ENCODE assay signal across 8 cellular contexts in the genomic region with DNA sequence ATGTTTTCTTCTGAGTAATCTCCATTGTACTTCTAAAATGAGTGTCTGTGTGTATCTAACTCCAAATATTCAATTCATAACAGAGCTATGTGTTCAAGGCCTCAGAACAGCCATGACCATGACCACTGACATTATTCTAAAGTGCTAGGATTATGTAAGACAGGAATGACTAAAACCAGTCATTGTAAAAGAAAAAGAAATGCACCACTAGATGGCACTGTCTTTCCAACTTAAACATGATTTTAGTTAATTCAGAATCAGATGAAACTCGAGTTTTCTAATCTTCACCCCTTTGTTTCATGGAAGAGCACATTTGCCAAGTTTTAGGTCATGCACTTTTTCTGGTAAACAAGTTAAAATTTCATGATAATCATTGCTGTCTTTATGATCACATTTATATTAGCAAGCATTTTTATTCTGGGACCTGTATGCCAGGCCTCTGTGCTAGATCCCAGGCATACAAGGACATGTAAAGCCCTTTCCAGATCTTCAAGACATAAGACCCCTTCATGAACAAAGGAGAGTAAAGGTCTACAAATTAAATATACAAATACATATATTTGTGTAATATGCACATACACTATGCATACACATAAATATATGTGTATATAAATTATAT. TPM values are rescaled to one million over a fixed set of nuclear protein-coding genes. Genes with fewer than 3 reads are reported as not detected.
A peak's percentile ranks its signal among the peaks of the same experiment; 100 is the strongest.
DNase-seq lines count a peak whose midpoint lies in the region; ATAC-seq and TF ChIP-seq lines count a peak whose summit lies in the region.

No MANE protein-coding gene starts in this region.

- H3K18ac ChIP-seq in IMR-90 (ENCODE audit: low read depth, low read length) = no peak overlapping the region

- BruUV-seq in IMR-90 (replicated peaks; lab: Mats Ljungman, UMichigan) = no TSS peak

- TF ChIP-seq POLR2A in IMR-90 (IDR thresholded peaks at IDR 0.05; ENCODE audit: low read depth, low read length) (no peak), erythroblast (IDR thresholded peaks at IDR 0.05; ENCODE audit: low read length) (no peak)

- H3K27ac Mint-ChIP-seq in natural killer cell treated with Interleukin-12 subunit alpha and Interleukin-12 subunit beta and Interleukin-15 and Interleukin-18, amount 100 ng/mL, for 72 hours = no peak overlapping the region

- no peak overlapping the region for H4K5ac ChIP-seq in IMR-90 (ENCODE audit: low read depth, low read length)

- no peak overlapping the region for H2BK120ac ChIP-seq in IMR-90 (ENCODE audit: low read depth, low read length)

- H3K36me3 Mint-ChIP-seq in natural killer cell treated with Interleukin-12 subunit alpha and Interleukin-12 subunit beta and Interleukin-15 and Interleukin-18, amount 100 ng/mL, for 72 hours = no peaks in the 10 kb centered on the region

- H4K91ac ChIP-seq in IMR-90 (ENCODE audit: insufficient read depth, low read depth, low read length) = no peak overlapping the region

- no peaks in the 10 kb centered on the region for H3K27me3 ChIP-seq in IMR-90 (ENCODE audit: control insufficient read depth, insufficient read depth, low read length)
- H3K27me3 ChIP-seq in RWPE2 (ENCODE audit: insufficient read depth, poor library complexity, severe bottlenecking) = no peaks in the 10 kb centered on the region

- TF ChIP-seq RAD21 in IMR-90 (IDR thresholded peaks at IDR 0.05; ENCODE audit: low read length) = peak; percentile 77

- H3K9ac ChIP-seq in IMR-90 (ENCODE audit: low read depth, low read length) = no peak overlapping the region

- H3K56ac ChIP-seq in IMR-90 (ENCODE audit: extremely low read depth, insufficient read depth, low read length) = no peak overlapping the region

- H3K23ac ChIP-seq in IMR-90 (ENCODE audit: low read depth, low read length) = no peak overlapping the region

- intact Hi-C loops in IMR-90 (cut with micrococcal nuclease) = loop anchor here (1.0 to 5.0 kb wide), 3 partner anchors 385 to 589 kb away; partner anchors contain the start of gene VIM

- no peak overlapping the region for H2AFZ ChIP-seq in IMR-90 (replicated peaks; ENCODE audit: low read length, poor library complexity)

- no peak overlapping the region for H2AK9ac ChIP-seq in IMR-90 (replicated peaks; ENCODE audit: low read depth, low read length, poor library complexity)

- dilution Hi-C loops in IMR-90 (cut with HindIII; ENCODE audit: low sequenced_read_pairs, unreplicated experiment) = no loop called here

- no peaks in the 10 kb centered on the region for H3K79me1 ChIP-seq in IMR-90 (ENCODE audit: low read depth in 1 of 2, low read length in 2 of 2)

- no peak overlapping the region for H3K27ac ChIP-seq in IMR-90 (ENCODE audit: insufficient read depth, low read length)
- H3K27ac ChIP-seq in RWPE2 (ENCODE audit: poor library complexity, severe bottlenecking) = no peak overlapping the region

- DNase-seq in AG08395 (ENCODE audit: low spot score) = peak; percentile 67
- DNase-seq in GM10266 (ENCODE audit: extremely low spot score) = peak; percentile 13
- DNase-seq in IMR-90 = peak; percentile 82
- no peak for DNase-seq in RWPE2 (ENCODE audit: low spot score)
- DNase-seq in erythroblast (lab: John Stamatoyannopoulos, UW) = peak; percentile 65 to 77
- no peak for DNase-seq in natural killer cell treated with Interleukin-12 subunit alpha and Interleukin-12 subunit beta and Interleukin-15 and Interleukin-18, amount 100 ng/mL, for 72 hours (ENCODE audit: low spot score)
- no peak for DNase-seq in activated naive CD4-positive, alpha-beta T cell treated with anti-CD3 and anti-CD28 coated beads, Interleukin-2, amount 50 U/mL, for 16 hours

- H3K36me3 ChIP-seq in IMR-90 (ENCODE audit: control insufficient read depth, insufficient read depth, low read length) (no peaks in the 10 kb centered on the region), RWPE2 (ENCODE audit: low read depth) (no peaks in the 10 kb centered on the region)

- in situ Hi-C loops in IMR-90 (cut with MboI; ENCODE audit: low sequenced_read_pairs) = loop anchor here (5.0 to 25.0 kb wide), 3 partner anchors 414 to 1394 kb away; partner anchors contain the start of gene HACD1

- peak; percentile 56 for TF ChIP-seq CTCF in GM10266 (IDR thresholded peaks at IDR 0.05; ENCODE audit: control insufficient read depth, insufficient read depth, low read depth, missing control alignments)
- peak; percentile 71 for TF ChIP-seq CTCF in IMR-90 (conservative IDR thresholded peaks at IDR 0.05; ENCODE audit: low read depth, low read length)
- TF ChIP-seq CTCF in RWPE2 (IDR thresholded peaks at IDR 0.05; ENCODE audit: poor library complexity, severe bottlenecking) = peak; percentile 81

- no peaks in the 10 kb centered on the region for H4K20me1 ChIP-seq in IMR-90 (ENCODE audit: insufficient read depth, low read length)

- H3K4me1 ChIP-seq in IMR-90 (ENCODE audit: control insufficient read depth, insufficient read depth, low read length) = peaks cover 6% of the 10 kb centered on the region; the same call in 1 of the 2 replicates
- no peaks in the 10 kb centered on the region for H3K4me1 ChIP-seq in RWPE2 (ENCODE audit: insufficient read depth, poor library complexity, severe bottlenecking)

- CTCF ChIA-PET in IMR-90 (lab: Yijun Ruan, JAX) = interaction anchor here (0.6 to 1.0 kb wide), 3 partner anchors 18 to 590 kb away, joined by 3 to 4 read pairs (median 3); no protein-coding TSS in a partner anchor

- H3K9me1 ChIP-seq in IMR-90 (ENCODE audit: insufficient read depth, low read length) = no peaks in the 10 kb centered on the region

- H3K4me1 Mint-ChIP-seq in natural killer cell treated with Interleukin-12 subunit alpha and Interleukin-12 subunit beta and Interleukin-15 and Interleukin-18, amount 100 ng/mL, for 72 hours (ENCODE audit: low read depth in 2 of 2) = peaks cover 5 to 10% of the 10 kb centered on the region in 2 donors

- H2AK5ac ChIP-seq in IMR-90 (ENCODE audit: low read depth, low read length) = no peak overlapping the region

- no peak overlapping the region for H2BK5ac ChIP-seq in IMR-90 (ENCODE audit: low read depth, low read length, poor library complexity, severe bottlenecking)

- no peak overlapping the region for H3K4ac ChIP-seq in IMR-90 (ENCODE audit: low read depth, low read length)

- ATAC-seq in IMR-90 (ENCODE audit: low read depth) (peak; percentile 85), RWPE2 (ENCODE audit: low read depth) (peak; percentile 58), GM21360 (IDR thresholded peaks at IDR 0.05; ENCODE audit: unreplicated experiment) (no peak)
- peak; percentile 81 to 89 for ATAC-seq in natural killer cell treated with Interleukin-12 subunit alpha and Interleukin-12 subunit beta and Interleukin-15 and Interleukin-18, amount 100 ng/mL, for 72 hours

- H3K4me3 ChIP-seq in IMR-90 (ENCODE audit: insufficient read depth, low read depth, low read length) (no peak overlapping the region), RWPE2 (ENCODE audit: severe bottlenecking) (no peak overlapping the region)

- H2BK15ac ChIP-seq in IMR-90 (ENCODE audit: low read depth, low read length) = no peak overlapping the region

- H4K8ac ChIP-seq in IMR-90 (ENCODE audit: low read depth in 2 of 2, low read length in 2 of 2) = no peak overlapping the region

- peaks cover 0 to 7% of the 10 kb centered on the region in 2 donors for H3K27me3 Mint-ChIP-seq in natural killer cell treated with Interleukin-12 subunit alpha and Interleukin-12 subunit beta and Interleukin-15 and Interleukin-18, amount 100 ng/mL, for 72 hours

- H3K9me3 Mint-ChIP-seq in natural killer cell treated with Interleukin-12 subunit alpha and Interleukin-12 subunit beta and Interleukin-15 and Interleukin-18, amount 100 ng/mL, for 72 hours = no peaks in the 10 kb centered on the region

- no peak overlapping the region for H2BK20ac ChIP-seq in IMR-90 (ENCODE audit: low read depth, low read length)

- H3K4me3 Mint-ChIP-seq in natural killer cell treated with Interleukin-12 subunit alpha and Interleukin-12 subunit beta and Interleukin-15 and Interleukin-18, amount 100 ng/mL, for 72 hours = no peak overlapping the region

- no CpG with 5 or more reads among the region's 1 CpG for WGBS in IMR-90 (ENCODE audit: extremely low coverage in 2 of 2, insufficient read length in 1 of 2), 2 experiments

- POLR2A ChIA-PET in IMR-90 (lab: Charles Lee; ENCODE audit: unreplicated experiment) = no interaction called here

- H3K9me3 ChIP-seq in IMR-90 (ENCODE audit: control insufficient read depth, insufficient read depth, low read length) (no peaks in the 10 kb centered on the region), RWPE2 (ENCODE audit: severe bottlenecking) (no peaks in the 10 kb centered on the region)

- no peak overlapping the region for H3K4me2 ChIP-seq in IMR-90 (ENCODE audit: low read depth, low read length)

- no peak overlapping the region for H3K14ac ChIP-seq in IMR-90 (replicated peaks; ENCODE audit: low read depth, low read length)

TF ChIP-seq in IMR-90, 13 proteins besides CTCF, POLR2A, EP300 and RAD21:
- TF ChIP-seq CEBPB (IDR thresholded peaks at IDR 0.05; ENCODE audit: low read depth, low read length) = peak; percentile 44; the same call in 1 of the 2 replicates
- no peak for TF ChIP-seq RCOR1 (IDR thresholded peaks at IDR 0.05; ENCODE audit: insufficient replicate concordance, low read length)
- TF ChIP-seq, protein P1, sequence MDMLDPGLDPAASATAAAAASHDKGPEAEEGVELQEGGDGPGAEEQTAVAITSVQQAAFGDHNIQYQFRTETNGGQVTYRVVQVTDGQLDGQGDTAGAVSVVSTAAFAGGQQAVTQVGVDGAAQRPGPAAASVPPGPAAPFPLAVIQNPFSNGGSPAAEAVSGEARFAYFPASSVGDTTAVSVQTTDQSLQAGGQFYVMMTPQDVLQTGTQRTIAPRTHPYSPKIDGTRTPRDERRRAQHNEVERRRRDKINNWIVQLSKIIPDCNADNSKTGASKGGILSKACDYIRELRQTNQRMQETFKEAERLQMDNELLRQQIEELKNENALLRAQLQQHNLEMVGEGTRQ (IDR thresholded peaks at IDR 0.05; ENCODE audit: low read depth, low read length) = no peak
- peak; percentile 85 for TF ChIP-seq SMC3 (IDR thresholded peaks at IDR 0.05; ENCODE audit: low read depth, low read length)

RNA-seq across cellular contexts. Expression of gene RSU1, which starts 26.1 kb away (rescaled TPM):
- total RNA-seq in IMR-90 (2012; rRNA removed) = 104 and 134 TPM in 2 replicates
- 148 TPM in 2 replicates for polyA plus RNA-seq in IMR-90 (2012; rRNA removed)
- polyA plus RNA-seq in IMR-90 (2012; cell fraction: cytosol; rRNA removed) = 56.7 and 105 TPM in 2 replicates
- polyA plus RNA-seq in IMR-90 (2012; cell fraction: nucleus; rRNA removed; ENCODE audit: low replicate concordance) = 16.1 and 66.8 TPM in 2 replicates
- total RNA-seq in natural killer cell treated with Interleukin-12 subunit alpha and Interleukin-12 subunit beta and Interleukin-15 and Interleukin-18, amount 100 ng/mL, for 72 hours = 100 to 1,000 TPM; 108 to 200 TPM

Comparison
In these comparisons a context has a peak if more than half of its experiments do, and no peak if none do; other contexts are left out.
1. DNase-seq: peak in AG08395 (single experiment), GM10266 (single experiment), IMR-90 (single experiment) and erythroblast (2 of 2); none in RWPE2 (single experiment), natural killer cell treated with Interleukin-12 subunit alpha and Interleukin-12 subunit beta and Interleukin-15 and Interleukin-18, amount 100 ng/mL, for 72 hours (single experiment) and activated naive CD4-positive, alpha-beta T cell treated with anti-CD3 and anti-CD28 coated beads, Interleukin-2, amount 50 U/mL, for 16 hours (single experiment).
2. Peak in every context shown above with its lines, with median percentiles within 50 percentile points of each other: CTCF ChIP-seq.